Comparison of ENCODE assay signal across 25 cellular contexts in genomic region chr13:105127732-105128131, GRCh38.
"Had no signal": no experiment of that assay in that cellular context is flagged by ENCODE, and none has a peak within 500 bp of the region (broad histone marks: within the 10 kb centered on the region; RNA-seq: fewer than 3 reads in every experiment).

No MANE protein-coding gene starts in this region.

- H3K9me3 Mint-ChIP-seq: IgD-negative memory B cell had no signal

- DNase-seq: MG63, NCI-H1092, NCI-H1105 treated with DMSO at 0.1 percent for 48 hours, NCI-H1417 treated with DMSO at 0.1 percent for 48 hours, NCI-H146, NCI-H1694 treated with DMSO at 0.1 percent for 48 hours, NCI-H1930, NCI-H2081, NCI-H2107, NCI-H2227 treated with DMSO at 0.1 percent for 48 hours, NCI-H446, NCI-H510A, NCI-H524 treated with DMSO at 0.1 percent for 48 hours, NCI-H69, NCI-H774, Right ventricle myocardium superior, RPMI8226, SIG-M5 had no signal

- H3K27me3 ChIP-seq: MG63 had no signal

- FAIRE-seq: HTR-8/SVneo, K562, RCC 7860 had no signal

- H3K4me3 ChIP-seq: K562, MG63, SJSA1, SK-N-MC had no signal

- H3K9me3 ChIP-seq: MG63, SJSA1 had no signal

- H3K4me3 Mint-ChIP-seq: IgD-negative memory B cell had no signal

- H3K4me1 ChIP-seq: SJSA1 had no signal

- ATAC-seq: K562 had no signal

- H3K36me3 Mint-ChIP-seq: IgD-negative memory B cell had no signal

- H3K27ac ChIP-seq: HL-60, SJSA1, SK-N-MC had no signal

- H3K4me1 Mint-ChIP-seq: IgD-negative memory B cell had no signal

- H3K27ac Mint-ChIP-seq: IgD-negative memory B cell had no signal

- H3K36me3 ChIP-seq: MG63, SJSA1 had no signal

- H3K27me3 Mint-ChIP-seq: IgD-negative memory B cell had no signal
